1 cellular context compared by ENCODE assay signal in genomic region chr17:59859444-59860025, GRCh38.
TF ChIP-seq lines count a peak whose summit lies in the region.

No MANE protein-coding gene starts in this region.

TF ChIP-seq in GM23338, 12 proteins besides CTCF, POLR2A, EP300 and RAD21 (continued from another document):
- TF ChIP-seq ZNF462 (CRISPR knock-in tag; IDR thresholded peaks at IDR 0.05) (no peak), ETS1 (IDR thresholded peaks at IDR 0.05) (no peak), EZH2 (IDR thresholded peaks at IDR 0.05; ENCODE audit: low read depth, unreplicated experiment) (no peak), NANOG (IDR thresholded peaks at IDR 0.05; ENCODE audit: borderline replicate concordance) (no peak), CREB1 (CRISPR knock-in tag; IDR thresholded peaks at IDR 0.05; ENCODE audit: low read depth) (no peak), EZH2phosphoT487 (IDR thresholded peaks at IDR 0.05; ENCODE audit: unreplicated experiment) (no peak)
